17 cellular contexts compared by ENCODE assay signal in the genomic region with DNA sequence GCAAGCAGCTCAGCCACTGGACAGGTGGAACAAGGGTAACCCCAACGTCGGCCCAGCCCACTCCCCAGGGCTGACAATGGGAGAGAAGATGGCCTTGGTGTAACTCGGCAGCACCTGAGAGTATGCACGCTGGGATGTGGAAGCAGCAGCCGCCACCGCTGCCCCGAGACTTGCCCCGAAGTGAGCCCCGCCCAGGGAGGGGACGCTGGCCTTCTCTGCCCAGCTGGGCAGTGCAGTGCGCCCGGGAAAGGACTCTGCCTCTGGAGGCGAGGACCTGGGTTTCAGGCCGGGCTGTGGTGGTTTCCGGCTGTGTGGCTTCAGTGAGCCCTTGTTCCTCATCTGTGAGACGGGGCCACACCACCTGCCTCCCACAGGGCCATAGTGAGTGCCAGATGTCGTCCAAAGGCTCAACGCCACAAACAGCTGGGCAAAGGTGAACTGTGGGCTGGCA.
A peak's percentile ranks its signal among the peaks of the same experiment; 100 is the strongest.
DNase-seq lines count a peak whose midpoint lies in the region; ATAC-seq lines count a peak whose summit lies in the region.
"Had no signal": no experiment of that assay in that cellular context is flagged by ENCODE, and none has a peak within 500 bp of the region (broad histone marks: within the 10 kb centered on the region; RNA-seq: fewer than 3 reads in every experiment).

No MANE protein-coding gene starts in this region.

- H3K9ac ChIP-seq in subcutaneous abdominal adipose tissue (ENCODE audit: low read length in 5 of 5), result no peak overlapping the region

- ATAC-seq in HG02870 (IDR thresholded peaks at IDR 0.05; ENCODE audit: unreplicated experiment), result peak; percentile 47
- no peak for ATAC-seq in stimulated activated effector memory CD8-positive, alpha-beta T cell treated with anti-CD3 and anti-CD28 coated beads, Interleukin-12 subunit alpha, Interleukin-12 subunit beta, amount 100 ng/mL, for 72 hours
- ATAC-seq in GM19463 (IDR thresholded peaks at IDR 0.05; ENCODE audit: unreplicated experiment), result no peak

- H3K9me3 Mint-ChIP-seq in stimulated activated effector memory CD8-positive, alpha-beta T cell treated with anti-CD3 and anti-CD28 coated beads, Interleukin-12 subunit alpha, Interleukin-12 subunit beta, amount 100 ng/mL, for 72 hours, result no peaks in the 10 kb centered on the region
- H3K9me3 Mint-ChIP-seq: activated CD4-positive, alpha-beta memory T cell treated with anti-CD3 and anti-CD28 coated beads, Interleukin-2, amount 10 ng/mL, durations not matched to agents 7 days and 5 days; CD4-positive, CD25-positive, alpha-beta regulatory T cell; stimulated activated naive CD8-positive, alpha-beta T cell treated with anti-CD3 and anti-CD28 coated beads, Interleukin-15, Interleukin-2, amounts not matched to agents 100 ng/mL and 50 ng/mL, for 24 hours; T-helper 1 cell treated with Interleukin-12 subunit alpha and Interleukin-12 subunit beta and Interleukin-4 antibody, amounts not matched to agents 30 μg/mL and 1 μg/mL, for 36 hours had no signal

- H3K4me3 ChIP-seq in subcutaneous abdominal adipose tissue (ENCODE audit: low read depth in 1 of 5, low read length in 5 of 5), result no peak overlapping the region

- DNase-seq in SKM-1 (lab: John Stamatoyannopoulos, UW; ENCODE audit: unreplicated experiment) (peak; percentile 23), COLO668 (lab: John Stamatoyannopoulos, UW; ENCODE audit: unreplicated experiment) (no peak), activated gamma-delta T cell (lab: John Stamatoyannopoulos, UW) (no peak)
- no peak for DNase-seq in stimulated activated effector memory CD8-positive, alpha-beta T cell treated with anti-CD3 and anti-CD28 coated beads, Interleukin-12 subunit alpha, Interleukin-12 subunit beta, amount 100 ng/mL, for 72 hours (ENCODE audit: low spot score in 2 of 2)
- DNase-seq: activated CD4-positive, alpha-beta memory T cell treated with anti-CD3 and anti-CD28 coated beads, Interleukin-2, amount 10 ng/mL, durations not matched to agents 7 days and 5 days; CD4-positive, CD25-positive, alpha-beta regulatory T cell; effector CD4-positive, alpha-beta T cell; EL; HCEC 1CT; NCI-H2171 treated with DMSO at 0.1 percent for 48 hours; stimulated activated CD4-positive, alpha-beta T cell treated with anti-CD3 and anti-CD28 coated beads, Interleukin-4, amount 100 ng/mL, for 4 hours had no signal

- peaks cover 0 to 25% (median 13%) of the 10 kb centered on the region in 5 donors for H3K4me1 ChIP-seq in subcutaneous abdominal adipose tissue (ENCODE audit: control insufficient read depth in 5 of 5, insufficient read depth in 5 of 5, low read length in 5 of 5)

- peaks cover 7% of the 10 kb centered on the region for H3K4me1 Mint-ChIP-seq in stimulated activated effector memory CD8-positive, alpha-beta T cell treated with anti-CD3 and anti-CD28 coated beads, Interleukin-12 subunit alpha, Interleukin-12 subunit beta, amount 100 ng/mL, for 72 hours
- H3K4me1 Mint-ChIP-seq: activated CD4-positive, alpha-beta memory T cell treated with anti-CD3 and anti-CD28 coated beads, Interleukin-2, amount 10 ng/mL, durations not matched to agents 7 days and 5 days had no signal

- H3K36me3 ChIP-seq in subcutaneous abdominal adipose tissue (ENCODE audit: control insufficient read depth in 5 of 5, insufficient read depth in 5 of 5, low read length in 5 of 5), result peaks cover 0 to 79% (median 73%) of the 10 kb centered on the region in 5 donors

- H3K27ac ChIP-seq in layer of hippocampus (ENCODE audit: low read depth, low read length) (peak overlapping the region; percentile 16), subcutaneous abdominal adipose tissue (ENCODE audit: low read depth, low read length) (peak overlapping the region; percentile 23)

- H3K27me3 ChIP-seq in layer of hippocampus (ENCODE audit: control insufficient read depth, insufficient read depth, low read length) (no peaks in the 10 kb centered on the region), subcutaneous abdominal adipose tissue (ENCODE audit: control insufficient read depth in 5 of 5, insufficient read depth in 4 of 5, low read length in 5 of 5) (no peaks in the 10 kb centered on the region)

- no peak overlapping the region for H3K4me3 Mint-ChIP-seq in stimulated activated effector memory CD8-positive, alpha-beta T cell treated with anti-CD3 and anti-CD28 coated beads, Interleukin-12 subunit alpha, Interleukin-12 subunit beta, amount 100 ng/mL, for 72 hours
- H3K4me3 Mint-ChIP-seq: activated CD4-positive, alpha-beta memory T cell treated with anti-CD3 and anti-CD28 coated beads, Interleukin-2, amount 10 ng/mL, durations not matched to agents 7 days and 5 days; stimulated activated naive CD8-positive, alpha-beta T cell treated with anti-CD3 and anti-CD28 coated beads, Interleukin-15, Interleukin-2, amounts not matched to agents 100 ng/mL and 50 ng/mL, for 24 hours; T-helper 1 cell treated with Interleukin-12 subunit alpha and Interleukin-12 subunit beta and Interleukin-4 antibody, amounts not matched to agents 30 μg/mL and 1 μg/mL, for 36 hours had no signal

- no peak overlapping the region for H3K27ac Mint-ChIP-seq in stimulated activated effector memory CD8-positive, alpha-beta T cell treated with anti-CD3 and anti-CD28 coated beads, Interleukin-12 subunit alpha, Interleukin-12 subunit beta, amount 100 ng/mL, for 72 hours
- H3K27ac Mint-ChIP-seq: activated CD4-positive, alpha-beta memory T cell treated with anti-CD3 and anti-CD28 coated beads, Interleukin-2, amount 10 ng/mL, durations not matched to agents 7 days and 5 days; stimulated activated naive CD8-positive, alpha-beta T cell treated with anti-CD3 and anti-CD28 coated beads, Interleukin-15, Interleukin-2, amounts not matched to agents 100 ng/mL and 50 ng/mL, for 24 hours; T-helper 1 cell treated with Interleukin-12 subunit alpha and Interleukin-12 subunit beta and Interleukin-4 antibody, amounts not matched to agents 30 μg/mL and 1 μg/mL, for 36 hours had no signal

- H3K9me3 ChIP-seq in subcutaneous abdominal adipose tissue (ENCODE audit: control insufficient read depth in 5 of 5, low read length in 5 of 5), result no peaks in the 10 kb centered on the region

- peaks cover 35% of the 10 kb centered on the region for H3K36me3 Mint-ChIP-seq in stimulated activated effector memory CD8-positive, alpha-beta T cell treated with anti-CD3 and anti-CD28 coated beads, Interleukin-12 subunit alpha, Interleukin-12 subunit beta, amount 100 ng/mL, for 72 hours
